ENCODE assay signal across 1 cellular context in genomic region chr1:209893751-209894150, GRCh38.
TF ChIP-seq lines count a peak whose summit lies in the region.

No MANE protein-coding gene starts in this region.

TF ChIP-seq in GM23338, 12 proteins besides CTCF, POLR2A, EP300 and RAD21 (continued from another document):
- TF ChIP-seq REST (IDR thresholded peaks at IDR 0.05; ENCODE audit: unreplicated experiment), result no peak
- no peak for TF ChIP-seq EZH2phosphoT487 (IDR thresholded peaks at IDR 0.05; ENCODE audit: unreplicated experiment)
- TF ChIP-seq STAT1 (IDR thresholded peaks at IDR 0.05; ENCODE audit: unreplicated experiment), result no peak
- TF ChIP-seq ETS1 (IDR thresholded peaks at IDR 0.05), result no peak
- TF ChIP-seq ZNF462 (CRISPR knock-in tag; IDR thresholded peaks at IDR 0.05), result no peak
- TF ChIP-seq POLR2AphosphoS5 (IDR thresholded peaks at IDR 0.05; ENCODE audit: low read depth), result no peak
- no peak for TF ChIP-seq JUNB (IDR thresholded peaks at IDR 0.05; ENCODE audit: unreplicated experiment)
- TF ChIP-seq CREB1 (CRISPR knock-in tag; IDR thresholded peaks at IDR 0.05; ENCODE audit: low read depth), result no peak
- TF ChIP-seq ZNF331 (CRISPR knock-in tag; IDR thresholded peaks at IDR 0.05; ENCODE audit: low read depth), result no peak
